1 cellular context compared by ENCODE assay signal in the genomic region with DNA sequence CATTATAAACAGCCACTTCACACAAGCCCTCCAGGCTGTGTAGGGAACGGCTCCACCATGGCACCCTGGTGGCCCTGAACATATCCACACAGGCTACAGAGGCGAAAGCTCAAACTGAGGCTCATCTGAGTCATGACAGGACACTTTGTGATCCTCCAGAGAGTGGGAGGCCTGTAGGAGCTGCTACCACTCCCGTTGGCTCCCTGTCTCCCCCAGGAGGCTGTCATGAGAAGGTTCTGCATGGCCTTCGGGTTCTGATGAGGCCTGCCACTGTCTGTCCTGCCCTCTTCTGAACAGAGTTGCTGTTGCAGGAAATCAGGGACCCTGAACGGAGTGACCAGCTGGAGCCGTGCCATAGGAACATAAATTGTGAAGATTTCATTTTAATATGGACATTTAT.
TF ChIP-seq lines count a peak whose summit lies in the region.

No MANE protein-coding gene starts in this region.

TF ChIP-seq in GM12878, 131 proteins besides CTCF, POLR2A, EP300 and RAD21:
- no peak for TF ChIP-seq KLF5 (IDR thresholded peaks at IDR 0.05; ENCODE audit: partially characterized antibody)
- no peak for TF ChIP-seq ZNF687 (IDR thresholded peaks at IDR 0.05)
- no peak for TF ChIP-seq ZNF207 (IDR thresholded peaks at IDR 0.05; ENCODE audit: borderline replicate concordance)
- TF ChIP-seq SP1 (IDR thresholded peaks at IDR 0.05; ENCODE audit: low read depth, low read length): no peak
- no peak for TF ChIP-seq NRF1 (conservative IDR thresholded peaks at IDR 0.05; ENCODE audit: low read depth, low read length)
- no peak for TF ChIP-seq KDM1A (IDR thresholded peaks at IDR 0.05; ENCODE audit: borderline replicate concordance)
- TF ChIP-seq RFX5 (IDR thresholded peaks at IDR 0.05; ENCODE audit: low read depth, low read length): no peak
- no peak for TF ChIP-seq CHD2 (IDR thresholded peaks at IDR 0.05; ENCODE audit: borderline replicate concordance, low read depth, low read length)
- TF ChIP-seq LARP7 (IDR thresholded peaks at IDR 0.05): no peak
- TF ChIP-seq CBX3 (IDR thresholded peaks at IDR 0.05; ENCODE audit: borderline replicate concordance, low read depth): no peak
- TF ChIP-seq SREBF1 (IDR thresholded peaks at IDR 0.05; ENCODE audit: low read length): no peak
- TF ChIP-seq, protein P1, sequence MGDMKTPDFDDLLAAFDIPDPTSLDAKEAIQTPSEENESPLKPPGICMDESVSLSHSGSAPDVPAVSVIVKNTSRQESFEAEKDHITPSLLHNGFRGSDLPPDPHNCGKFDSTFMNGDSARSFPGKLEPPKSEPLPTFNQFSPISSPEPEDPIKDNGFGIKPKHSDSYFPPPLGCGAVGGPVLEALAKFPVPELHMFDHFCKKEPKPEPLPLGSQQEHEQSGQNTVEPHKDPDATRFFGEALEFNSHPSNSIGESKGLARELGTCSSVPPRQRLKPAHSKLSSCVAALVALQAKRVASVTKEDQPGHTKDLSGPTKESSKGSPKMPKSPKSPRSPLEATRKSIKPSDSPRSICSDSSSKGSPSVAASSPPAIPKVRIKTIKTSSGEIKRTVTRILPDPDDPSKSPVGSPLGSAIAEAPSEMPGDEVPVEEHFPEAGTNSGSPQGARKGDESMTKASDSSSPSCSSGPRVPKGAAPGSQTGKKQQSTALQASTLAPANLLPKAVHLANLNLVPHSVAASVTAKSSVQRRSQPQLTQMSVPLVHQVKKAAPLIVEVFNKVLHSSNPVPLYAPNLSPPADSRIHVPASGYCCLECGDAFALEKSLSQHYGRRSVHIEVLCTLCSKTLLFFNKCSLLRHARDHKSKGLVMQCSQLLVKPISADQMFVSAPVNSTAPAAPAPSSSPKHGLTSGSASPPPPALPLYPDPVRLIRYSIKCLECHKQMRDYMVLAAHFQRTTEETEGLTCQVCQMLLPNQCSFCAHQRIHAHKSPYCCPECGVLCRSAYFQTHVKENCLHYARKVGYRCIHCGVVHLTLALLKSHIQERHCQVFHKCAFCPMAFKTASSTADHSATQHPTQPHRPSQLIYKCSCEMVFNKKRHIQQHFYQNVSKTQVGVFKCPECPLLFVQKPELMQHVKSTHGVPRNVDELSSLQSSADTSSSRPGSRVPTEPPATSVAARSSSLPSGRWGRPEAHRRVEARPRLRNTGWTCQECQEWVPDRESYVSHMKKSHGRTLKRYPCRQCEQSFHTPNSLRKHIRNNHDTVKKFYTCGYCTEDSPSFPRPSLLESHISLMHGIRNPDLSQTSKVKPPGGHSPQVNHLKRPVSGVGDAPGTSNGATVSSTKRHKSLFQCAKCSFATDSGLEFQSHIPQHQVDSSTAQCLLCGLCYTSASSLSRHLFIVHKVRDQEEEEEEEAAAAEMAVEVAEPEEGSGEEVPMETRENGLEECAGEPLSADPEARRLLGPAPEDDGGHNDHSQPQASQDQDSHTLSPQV (IDR thresholded peaks at IDR 0.05): no peak
- TF ChIP-seq PRDM15 (CRISPR knock-in tag; IDR thresholded peaks at IDR 0.05): no peak
- TF ChIP-seq, protein P2, sequence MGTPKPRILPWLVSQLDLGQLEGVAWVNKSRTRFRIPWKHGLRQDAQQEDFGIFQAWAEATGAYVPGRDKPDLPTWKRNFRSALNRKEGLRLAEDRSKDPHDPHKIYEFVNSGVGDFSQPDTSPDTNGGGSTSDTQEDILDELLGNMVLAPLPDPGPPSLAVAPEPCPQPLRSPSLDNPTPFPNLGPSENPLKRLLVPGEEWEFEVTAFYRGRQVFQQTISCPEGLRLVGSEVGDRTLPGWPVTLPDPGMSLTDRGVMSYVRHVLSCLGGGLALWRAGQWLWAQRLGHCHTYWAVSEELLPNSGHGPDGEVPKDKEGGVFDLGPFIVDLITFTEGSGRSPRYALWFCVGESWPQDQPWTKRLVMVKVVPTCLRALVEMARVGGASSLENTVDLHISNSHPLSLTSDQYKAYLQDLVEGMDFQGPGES (IDR thresholded peaks at IDR 0.05): no peak
TF ChIP-seq in GM12878: peak in this region for 0.
